ENCODE assay signal across 1 cellular context in genomic region chr4:48440909-48441308, GRCh38.
TF ChIP-seq lines count a peak whose summit lies in the region.

No MANE protein-coding gene starts in this region.

TF ChIP-seq in K562, 482 proteins besides CTCF, POLR2A, EP300 and RAD21 (continued from another document):
- TF ChIP-seq SPI1 (IDR thresholded peaks at IDR 0.05; ENCODE audit: borderline replicate concordance, low read depth, low read length), result peak; percentile 20; the same call in 1 of the 2 replicates
- peak; percentile 78 for TF ChIP-seq CHD2 (IDR thresholded peaks at IDR 0.05; ENCODE audit: low read depth, low read length)
- 0 out of 2 replicates have a peak, but pooled peaks have one; percentile 31 for TF ChIP-seq CC2D1A (IDR thresholded peaks at IDR 0.05)
- peak; percentile 34; the same call in 1 of the 2 replicates for TF ChIP-seq PKNOX1 (IDR thresholded peaks at IDR 0.05)
- peak; percentile 53 for TF ChIP-seq L3MBTL2 (IDR thresholded peaks at IDR 0.05)
